Comparison of ENCODE assay signal across 21 cellular contexts in genomic region chr5:112718344-112718743, GRCh38. TPM values are rescaled to one million over a fixed set of nuclear protein-coding genes. Genes with fewer than 3 reads are reported as not detected.
DNase-seq lines count a peak whose midpoint lies in the region; ATAC-seq, FAIRE-seq and TF ChIP-seq lines count a peak whose summit lies in the region.
"Had no signal": no experiment of that assay in that cellular context is flagged by ENCODE, and none has a peak within 500 bp of the region (broad histone marks: within the 10 kb centered on the region; RNA-seq: fewer than 3 reads in every experiment).

No MANE protein-coding gene starts in this region.

- no peaks in the 10 kb centered on the region for H3K9me2 ChIP-seq in GM23338 (ENCODE audit: insufficient read depth)
- no peaks in the 10 kb centered on the region for H3K9me2 ChIP-seq in Karpas-422 (replicated peaks; ENCODE audit: insufficient read depth, low read length)

- no peaks in the 10 kb centered on the region; the same call in 1 of the 2 replicates for H3K23me2 ChIP-seq in H1 (ENCODE audit: low read depth, low read length)

- no peak for TF ChIP-seq RAD21 in H1 (IDR thresholded peaks at IDR 0.05 in 1 of 2, conservative IDR thresholded peaks at IDR 0.05 in 1 of 2; ENCODE audit: low read depth in 2 of 2, low read length in 2 of 2)

- peaks cover 2% of the 10 kb centered on the region for H3K27me3 Mint-ChIP-seq in GM23338 (ENCODE audit: insufficient read depth, low read depth, poor library complexity)
- no peaks in the 10 kb centered on the region for H3K27me3 Mint-ChIP-seq in neural progenitor cell (ENCODE audit: insufficient read depth, low read depth)
- H3K27me3 Mint-ChIP-seq: B cell had no signal

- H3K14ac ChIP-seq in H1 (ENCODE audit: insufficient read length) = no peak overlapping the region

- H2BK120ac ChIP-seq in H1 (replicated peaks; ENCODE audit: low read depth, low read length) = no peak overlapping the region

- no peak overlapping the region for H3K23ac ChIP-seq in H1 (ENCODE audit: insufficient read length)

- no peak for TF ChIP-seq POLR2A in H1 (IDR thresholded peaks at IDR 0.05; ENCODE audit: control extremely low read depth in 1 of 2, low read depth in 2 of 2, low read length in 2 of 2)

- WGBS in H1 (ENCODE audit: extremely low coverage in 1 of 2, insufficient coverage in 1 of 2, insufficient read length in 1 of 2, insufficient replicate concordance in 2 of 2, low coverage in 1 of 2, low lambda C conversion rate in 2 of 2, missing lambda C conversion rate in 1 of 2), 2 experiments = 98% methylated on average over 2 of the region's 2 CpGs; no CpG with 5 or more reads in 1 of the 2 experiments

- no peak overlapping the region for H2BK20ac ChIP-seq in H1 (ENCODE audit: low read length)

- H3K79me2 ChIP-seq in GM23338 (replicated peaks; ENCODE audit: insufficient read depth) (peaks cover 100% of the 10 kb centered on the region), Karpas-422 (ENCODE audit: low read length) (peaks cover 100% of the 10 kb centered on the region), H1 (ENCODE audit: control insufficient read depth in 1 of 2, insufficient read depth in 2 of 2, low read length in 2 of 2) (peaks cover 0 to 92% of the 10 kb centered on the region in 2 experiments; a peak in 3 of 4 replicates), neural progenitor cell (ENCODE audit: low read depth) (peaks cover 100% of the 10 kb centered on the region)

- peak overlapping the region; percentile 14; the same call in 1 of the 2 replicates for H3K27ac ChIP-seq in GM23338 (ENCODE audit: low read depth)
- H3K27ac ChIP-seq in Karpas-422 (ENCODE audit: low read length) = peak overlapping the region; percentile 16
- no peak overlapping the region for H3K27ac ChIP-seq in H1 (ENCODE audit: low read depth, low read length)
- peak overlapping the region; percentile 16 for H3K27ac ChIP-seq in neural progenitor cell
- H3K27ac ChIP-seq: BLaER1 treated with 17β-estradiol and CSF1 and Interleukin-3, amounts not matched to agents 10 nM and 100 nM; HL-60 had no signal

- CTCF ChIA-PET in H1 (lab: Charles Lee; ENCODE audit: partially characterized antibody) = interaction anchor here (0.6 to 2.0 kb wide), 4 partner anchors 10 to 130 kb away, joined by 3 to 5 read pairs (median 4); no protein-coding TSS in a partner anchor

- no peak overlapping the region for H3K56ac ChIP-seq in H1 (replicated peaks; ENCODE audit: insufficient read length, low read depth, low read length)

- no peak overlapping the region for H2BK15ac ChIP-seq in H1 (ENCODE audit: low read length)

- TF ChIP-seq CTCF in GM23338 (conservative IDR thresholded peaks at IDR 0.05; ENCODE audit: low read depth in 2 of 2) (no peak), H1 (IDR thresholded peaks at IDR 0.05; ENCODE audit: control extremely low read depth in 1 of 3, insufficient read depth in 1 of 3, low read depth in 1 of 3, low read length in 3 of 3) (no peak), neural progenitor cell (IDR thresholded peaks at IDR 0.05) (no peak)

- ATAC-seq in GM23338 = peak; percentile 73
- no peak for ATAC-seq in GM21515 (IDR thresholded peaks at IDR 0.05; ENCODE audit: unreplicated experiment)
- ATAC-seq: CD8-positive, alpha-beta T cell; GM12878; HCT116; K562 had no signal

- H3F3A ChIP-seq in GM23338 (replicated peaks; ENCODE audit: low read depth) (no peaks in the 10 kb centered on the region), neural progenitor cell (ENCODE audit: low read depth) (no peaks in the 10 kb centered on the region)

- H4K8ac ChIP-seq in H1 (ENCODE audit: extremely low read depth, insufficient read depth, low read length) = no peak overlapping the region

- H3K18ac ChIP-seq in H1 (ENCODE audit: extremely low read depth, low read length) = no peak overlapping the region

- no peaks in the 10 kb centered on the region for H3K36me3 Mint-ChIP-seq in GM23338 (ENCODE audit: low read depth)
- H3K36me3 Mint-ChIP-seq in neural progenitor cell = peaks cover 25% of the 10 kb centered on the region

- peaks cover 10% of the 10 kb centered on the region; the same call in 1 of the 2 replicates for H3K4me1 ChIP-seq in GM23338 (ENCODE audit: insufficient read depth)
- H3K4me1 ChIP-seq in Karpas-422 (ENCODE audit: low read length) = peaks cover 43% of the 10 kb centered on the region
- peaks cover 0 to 6% (median 3%) of the 10 kb centered on the region in 4 experiments; a peak in 2 of 7 replicates for H3K4me1 ChIP-seq in H1 (replicated peaks in 1 of 4; ENCODE audit: control insufficient read depth in 3 of 4, insufficient read depth in 4 of 4, low read length in 3 of 4)
- H3K4me1 ChIP-seq in neural progenitor cell = peaks cover 17% of the 10 kb centered on the region

- H3K36me3 ChIP-seq in GM23338 (ENCODE audit: insufficient read depth) (no peaks in the 10 kb centered on the region), Karpas-422 (ENCODE audit: insufficient read depth, low read length) (peaks cover 8% of the 10 kb centered on the region; the same call in 1 of the 2 replicates), H1 (ENCODE audit: control insufficient read depth in 2 of 4, insufficient read depth in 4 of 4, low read length in 3 of 4) (no peaks in the 10 kb centered on the region; a peak in 1 of 8 replicates), neural progenitor cell (no peaks in the 10 kb centered on the region)

- H3K27ac Mint-ChIP-seq in GM23338 = peak overlapping the region; percentile 47; the same call in 1 of the 2 replicates
- H3K27ac Mint-ChIP-seq in neural progenitor cell = no peak overlapping the region
- H3K27ac Mint-ChIP-seq: B cell; CD8-positive, alpha-beta T cell; HFFc6 had no signal

- H3K4ac ChIP-seq in H1 (replicated peaks; ENCODE audit: insufficient read length, low read depth, low read length) = no peak overlapping the region

- TF ChIP-seq EP300 in H1 (IDR thresholded peaks at IDR 0.05; ENCODE audit: borderline replicate concordance in 1 of 2, low read depth in 2 of 2, low read length in 2 of 2) = no peak

- H2BK5ac ChIP-seq in H1 (ENCODE audit: low read depth, low read length) = no peak overlapping the region

- POLR2A ChIA-PET in H1 (lab: Charles Lee; ENCODE audit: partially characterized antibody) = interaction anchor here (1.5 kb wide), 1 partner anchor 10 kb away, joined by 5 read pairs; no protein-coding TSS in a partner anchor

- H4K5ac ChIP-seq in H1 (ENCODE audit: insufficient read length, low read depth, low read length) = no peak overlapping the region

- H3K9ac ChIP-seq in Karpas-422 (ENCODE audit: low read length) (no peak overlapping the region), H1 (replicated peaks in 1 of 4; ENCODE audit: extremely low read depth in 1 of 4, low read depth in 3 of 4, low read length in 3 of 4) (no peak overlapping the region), neural progenitor cell (no peak overlapping the region)
- H3K9ac ChIP-seq: BLaER1 treated with 17β-estradiol and CSF1 and Interleukin-3, amounts not matched to agents 10 nM and 100 nM had no signal

- H2AFZ ChIP-seq in GM23338 = no peak overlapping the region
- no peak overlapping the region for H2AFZ ChIP-seq in Karpas-422 (ENCODE audit: low read length)
- H2AFZ ChIP-seq in H1 (ENCODE audit: low read length) = no peak overlapping the region
- H2AFZ ChIP-seq in neural progenitor cell (replicated peaks) = no peak overlapping the region

- peaks cover 4% of the 10 kb centered on the region; the same call in 1 of the 2 replicates for H4K20me1 ChIP-seq in GM23338 (replicated peaks; ENCODE audit: insufficient read depth)
- peaks cover 6% of the 10 kb centered on the region; the same call in 1 of the 2 replicates for H4K20me1 ChIP-seq in Karpas-422 (ENCODE audit: insufficient read depth, low read depth, low read length)
- H4K20me1 ChIP-seq in H1 (replicated peaks in 1 of 2; ENCODE audit: control insufficient read depth in 1 of 2, insufficient read depth in 2 of 2, low read length in 2 of 2) = no peaks in the 10 kb centered on the region
- peaks cover 68% of the 10 kb centered on the region for H4K20me1 ChIP-seq in neural progenitor cell (ENCODE audit: low read depth)

- peaks cover 7% of the 10 kb centered on the region for H3K79me1 ChIP-seq in H1 (ENCODE audit: low read depth, low read length)

- H3K4me3 Mint-ChIP-seq in GM23338 (no peak overlapping the region), neural progenitor cell (no peak overlapping the region)
- H3K4me3 Mint-ChIP-seq: B cell; CD8-positive, alpha-beta T cell; HFFc6 had no signal

- peak; percentile 78 for FAIRE-seq in H1 (lab: Jason Lieb, UNC)
- FAIRE-seq: GM12878, K562 had no signal

- no peak overlapping the region for H4K91ac ChIP-seq in H1 (replicated peaks; ENCODE audit: insufficient read length, low read length)

- H3K4me1 Mint-ChIP-seq in GM23338 (peaks cover 21% of the 10 kb centered on the region), neural progenitor cell (no peaks in the 10 kb centered on the region)

- H3K4me2 ChIP-seq in GM23338 (no peak overlapping the region), Karpas-422 (ENCODE audit: low read depth, low read length, poor library complexity, severe bottlenecking) (no peak overlapping the region), H1 (ENCODE audit: insufficient read depth in 1 of 2, low read depth in 2 of 2, low read length in 2 of 2) (no peak overlapping the region), neural progenitor cell (peak overlapping the region; percentile 1)
- H3K4me2 ChIP-seq: BLaER1 treated with 17β-estradiol and CSF1 and Interleukin-3, amounts not matched to agents 10 nM and 100 nM had no signal

- no peak overlapping the region for H3K4me3 ChIP-seq in GM23338
- H3K4me3 ChIP-seq in Karpas-422 (ENCODE audit: low read length) = no peak overlapping the region
- no peak overlapping the region for H3K4me3 ChIP-seq in H1 (ENCODE audit: extremely low read depth in 1 of 4, insufficient read depth in 2 of 4, low read depth in 3 of 4, low read length in 4 of 4)
- H3K4me3 ChIP-seq in neural progenitor cell = no peak overlapping the region
- H3K4me3 ChIP-seq: BLaER1 treated with 17β-estradiol and CSF1 and Interleukin-3, amounts not matched to agents 10 nM and 100 nM; GM12878; K562 had no signal

- DNase-seq in GM23338 (ENCODE audit: low spot score) (peak; percentile 28), Karpas-422 (no peak), H1 (ENCODE audit: low read depth in 1 of 2, low spot score in 2 of 2) (no peak), neural progenitor cell (ENCODE audit: low spot score) (peak; percentile 43), NCI-H774 (lab: John Stamatoyannopoulos, UW) (no peak), NCI-H1694 (lab: John Stamatoyannopoulos, UW) (no peak)
- DNase-seq: Calu3; CD8-positive, alpha-beta T cell; DMS 273 treated with DMSO at 0.1 percent for 48 hours; DMS53; DND-41; EL; HFFc6; IMR-90 had no signal

- H3K9me3 ChIP-seq in Karpas-422 (ENCODE audit: low read length) = no peaks in the 10 kb centered on the region
- H3K9me3 ChIP-seq in H1 (ENCODE audit: insufficient read depth in 2 of 2, low read depth in 1 of 2, low read length in 1 of 2) = no peaks in the 10 kb centered on the region
- H3K9me3 ChIP-seq in neural progenitor cell (ENCODE audit: low read depth) = no peaks in the 10 kb centered on the region

- H2BK12ac ChIP-seq in H1 (ENCODE audit: low read depth, low read length) = no peak overlapping the region

- H3K27me3 ChIP-seq in GM23338 (ENCODE audit: insufficient read depth) (no peaks in the 10 kb centered on the region), Karpas-422 (ENCODE audit: low read length) (no peaks in the 10 kb centered on the region), H1 (replicated peaks in 1 of 4; ENCODE audit: control insufficient read depth in 3 of 4, extremely low read depth in 1 of 4, insufficient read depth in 3 of 4, low read length in 3 of 4) (no peaks in the 10 kb centered on the region), neural progenitor cell (no peaks in the 10 kb centered on the region)
- H3K27me3 ChIP-seq: BLaER1 treated with 17β-estradiol and CSF1 and Interleukin-3, amounts not matched to agents 10 nM and 100 nM had no signal

- H2AK5ac ChIP-seq in H1 (ENCODE audit: low read depth, low read length) = no peak overlapping the region

- H3K9me3 Mint-ChIP-seq in GM23338 = no peaks in the 10 kb centered on the region
- H3K9me3 Mint-ChIP-seq in neural progenitor cell = peaks cover 16% of the 10 kb centered on the region
- H3K9me3 Mint-ChIP-seq: HFFc6 had no signal

RNA-seq across cellular contexts. Expression of gene APC, which starts 19.3 kb away (rescaled TPM):
- total RNA-seq in GM23338 (2014; rRNA removed; shearing (Covaris generic)) = 45.3 and 62.9 TPM in 2 replicates
- polyA plus RNA-seq in GM23338 (2016; fragmentation: Nextera tagmentation; extraction: Ambion mirVana) = 34.8 and 42.4 TPM in 2 replicates
- 76.8 and 103 TPM in 2 replicates for total RNA-seq in Karpas-422 (2014; rRNA removed; shearing (Covaris generic); ENCODE audit: low replicate concordance)
- total RNA-seq in H1 (2021; fragmentation: NEBNext Ultra II Directional; extraction: Animal tissue kit (Norgen Biotek cat#: 25700)) = 41.9 and 44.0 TPM in 2 replicates
- 6.8 and 7.0 TPM in 2 replicates for polyA plus RNA-seq in H1 (2011; rRNA removed)
- polyA plus RNA-seq in H1 (2011; cell fraction: cytosol; rRNA removed) = 8.1 TPM
- 16.8 TPM for polyA plus RNA-seq in H1 (2011; cell fraction: nucleus; rRNA removed)
- 8.9 to 13.5 TPM (median 10.8 TPM) in 4 replicates for polyA plus RNA-seq in H1 (2012, experiment 1 of 2)
- 0.73 TPM for polyA plus RNA-seq in H1 (2012, experiment 2 of 2)
- 21.4 TPM for polyA plus RNA-seq in H1 (2013, experiment 1 of 2)
- 20.6 TPM for polyA plus RNA-seq in H1 (2013, experiment 2 of 2)
- polyA minus RNA-seq in H1 (2011; rRNA and poly(A)+ RNA removed) = 38.3 and 50.9 TPM in 2 replicates
- 30.4 TPM for polyA minus RNA-seq in H1 (2011; cell fraction: cytosol; rRNA and poly(A)+ RNA removed)
- polyA minus RNA-seq in H1 (2011; cell fraction: nucleus; rRNA and poly(A)+ RNA removed) = 120 TPM
- 39.7 and 51.7 TPM in 2 replicates for total RNA-seq in neural progenitor cell (ENCODE audit: low replicate concordance)

Comparison
In these comparisons a context has a peak if more than half of its experiments do, and no peak if none do; other contexts are left out.
1. DNase-seq: peak in GM23338 (single experiment) and neural progenitor cell (single experiment); none in Karpas-422 (single experiment), H1 (0 of 2), NCI-H774 (single experiment) and NCI-H1694 (single experiment).